ENCODE assay signal across 8 cellular contexts in the genomic region with DNA sequence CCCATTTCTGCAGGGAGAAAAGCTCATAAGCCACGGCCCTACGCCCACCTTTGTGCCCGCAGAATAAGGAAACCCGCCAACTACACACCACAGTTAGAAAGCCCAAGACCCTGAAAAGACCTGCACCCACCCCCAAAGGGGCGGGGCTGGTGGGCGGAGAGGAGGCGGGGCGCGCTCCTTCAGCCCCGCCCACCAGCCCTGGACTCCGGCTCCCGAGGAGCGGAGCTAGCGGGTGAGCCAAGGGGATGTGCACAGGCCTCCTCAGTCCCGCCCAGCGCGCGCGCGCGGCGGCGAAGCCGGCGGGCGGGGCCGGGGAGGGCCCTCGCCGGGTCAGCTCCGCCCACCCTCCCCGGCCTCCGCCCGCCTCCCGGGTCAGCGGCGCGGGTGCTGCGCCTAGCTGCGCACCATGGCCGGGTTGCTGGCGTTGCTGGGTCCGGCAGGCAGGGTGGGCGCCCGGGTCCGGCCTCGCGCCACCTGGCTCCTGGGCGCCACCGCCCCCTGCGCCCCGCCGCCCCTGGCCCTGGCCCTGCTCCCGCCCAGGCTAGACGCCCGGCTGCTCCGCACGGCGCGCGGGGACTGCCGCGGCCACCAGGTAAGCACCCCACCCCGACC. TPM values are rescaled to one million over a fixed set of nuclear protein-coding genes. Genes with fewer than 3 reads are reported as not detected.
DNase-seq lines count a peak whose midpoint lies in the region; ATAC-seq, FAIRE-seq and TF ChIP-seq lines count a peak whose summit lies in the region.

A gene with protein sequence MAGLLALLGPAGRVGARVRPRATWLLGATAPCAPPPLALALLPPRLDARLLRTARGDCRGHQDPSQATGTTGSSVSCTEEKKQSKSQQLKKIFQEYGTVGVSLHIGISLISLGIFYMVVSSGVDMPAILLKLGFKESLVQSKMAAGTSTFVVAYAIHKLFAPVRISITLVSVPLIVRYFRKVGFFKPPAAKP (plus strand): TSS at position 375 of the 612 bp plus-strand sequence. CDS start 32 bp downstream, at position 407.

- TF ChIP-seq CTCF in A673 (conservative IDR thresholded peaks at IDR 0.05; ENCODE audit: low read depth, low read length) (no peak), keratinocyte (optimal IDR thresholded peaks at IDR 0.05 in 1 of 3, IDR thresholded peaks at IDR 0.05 in 1 of 3, conservative IDR thresholded peaks at IDR 0.05 in 1 of 3; ENCODE audit: extremely low read depth in 1 of 3, insufficient read depth in 2 of 3, low read length in 3 of 3) (no peak)

- peak within 1 kb of the TSS; percentile 77 for H3K4me3 ChIP-seq in A673 (ENCODE audit: low read depth, low read length, poor library complexity, severe bottlenecking)
- H3K4me3 ChIP-seq in keratinocyte (ENCODE audit: control insufficient read depth in 2 of 3, extremely low read depth in 1 of 3, insufficient read depth in 2 of 3, low read depth in 1 of 3, low read length in 3 of 3): peak within 1 kb of the TSS; percentile 81 to 90 (median 84)

- H3K4me1 ChIP-seq in A673 (ENCODE audit: insufficient read depth, low read length, poor library complexity, severe bottlenecking) (no peaks in the 10 kb centered on the region), keratinocyte (ENCODE audit: control insufficient read depth, extremely low read depth, insufficient read depth, low read length) (peaks cover 12% of the 10 kb centered on the region)

- BruUV-seq in A673 (replicated peaks; lab: Mats Ljungman, UMichigan): no TSS peak

- peak within 1 kb of the TSS; percentile 75 for H3K9ac ChIP-seq in keratinocyte (ENCODE audit: control insufficient read depth, extremely low read depth, insufficient read depth, low read length)

- H2AFZ ChIP-seq in keratinocyte (ENCODE audit: control insufficient read depth, low read length): peak within 1 kb of the TSS; percentile 92

- dilution Hi-C loops in keratinocyte (cut with MboI; ENCODE audit: extremely low pct_ligation_motif_present, low sequenced_read_pairs): no loop called here

- DNase-seq in A673 (ENCODE audit: low spot score): peak; percentile 93
- DNase-seq in NCI-H2227 treated with DMSO at 0.1 percent for 48 hours (lab: John Stamatoyannopoulos, UW): peak; percentile 86
- DNase-seq in activated CD4-positive, alpha-beta T cell treated with anti-CD3 and anti-CD28 coated beads for 1 hour: peak; percentile 75
- DNase-seq in cerebellar nuclear complex (lab: John Stamatoyannopoulos, UW): peak; percentile 42 to 66
- peak; percentile 11 for DNase-seq in keratinocyte (ENCODE audit: low read depth, low spot score)
- peak; percentile 63 to 81 (median 68) for DNase-seq in stimulated activated CD4-positive, alpha-beta T cell treated with anti-CD3 and anti-CD28 coated beads, Interleukin-12 subunit alpha, Interleukin-12 subunit beta, amount 100 ng/mL, for 48 hours (ENCODE audit: low read depth in 2 of 3, low spot score in 1 of 3)

- H3K4me2 ChIP-seq in keratinocyte (ENCODE audit: control insufficient read depth, extremely low read depth, insufficient read depth, low read depth, low read length): peak within 1 kb of the TSS; percentile 94

- CTCF ChIA-PET in A673 (lab: Charles Lee): interaction anchor here (0.6 kb wide), 1 partner anchor 34 kb away, joined by 5 read pairs; a partner anchor contains a TSS

- H4K20me1 ChIP-seq in keratinocyte (ENCODE audit: control insufficient read depth, extremely low read depth, insufficient read depth, low read length): no peaks in the 10 kb centered on the region

- H3K9me3 ChIP-seq in A673 (ENCODE audit: low read depth, low read length, poor library complexity, severe bottlenecking): no peaks in the 10 kb centered on the region
- H3K9me3 ChIP-seq in keratinocyte (ENCODE audit: control insufficient read depth, low read depth, low read length): no peaks in the 10 kb centered on the region

- no peaks in the 10 kb centered on the region for H3K36me3 ChIP-seq in A673 (ENCODE audit: insufficient read depth, low read length, poor library complexity, severe bottlenecking)
- peaks cover 4 to 5% of the 10 kb centered on the region in 2 experiments for H3K36me3 ChIP-seq in keratinocyte (ENCODE audit: control insufficient read depth in 2 of 2, extremely low read depth in 1 of 2, insufficient read depth in 2 of 2, low read length in 2 of 2)

- H3K79me2 ChIP-seq in keratinocyte (ENCODE audit: control insufficient read depth, insufficient read depth, low read length): peaks cover 8% of the 10 kb centered on the region

- POLR2A ChIA-PET in A673 (lab: Charles Lee; ENCODE audit: low non-redundant PET): interaction anchor here (0.5 kb wide), 1 partner anchor 23 kb away, joined by 4 read pairs; no protein-coding TSS in a partner anchor

- intact Hi-C loops in A673 (cut with micrococcal nuclease; ENCODE audit: unreplicated experiment): no loop called here

- peak; percentile 69 for ATAC-seq in GM18873 (IDR thresholded peaks at IDR 0.05; ENCODE audit: low FRiP score, unreplicated experiment)
- peak; percentile 97 for ATAC-seq in HG03135 (IDR thresholded peaks at IDR 0.05; ENCODE audit: unreplicated experiment)

- H3K27ac ChIP-seq in A673 (ENCODE audit: low read depth, low read length, poor library complexity, severe bottlenecking) (no peak within 1 kb of the TSS), keratinocyte (ENCODE audit: control insufficient read depth, insufficient read depth, low read length) (peak within 1 kb of the TSS; percentile 69)

- H3K9me1 ChIP-seq in keratinocyte (ENCODE audit: control insufficient read depth, extremely low read depth, insufficient read depth, low read length): peaks cover 3% of the 10 kb centered on the region

- no peaks in the 10 kb centered on the region for H3K27me3 ChIP-seq in A673 (replicated peaks; ENCODE audit: insufficient read depth, low read depth, low read length, poor library complexity)
- H3K27me3 ChIP-seq in keratinocyte (ENCODE audit: control insufficient read depth, extremely low read depth, insufficient read depth, low read length): no peaks in the 10 kb centered on the region

- no peak for FAIRE-seq in keratinocyte (lab: Jason Lieb, UNC)

RNA-seq across cellular contexts. Expression of the gene that starts here (rescaled TPM):
- 5.5 and 8.1 TPM in 2 replicates for total RNA-seq in A673 (2021)
- polyA plus RNA-seq in keratinocyte: 29.7 to 34.5 TPM (median 33.6 TPM) in 3 replicates
- polyA plus RNA-seq in keratinocyte (2011; ENCODE audit: low read depth): 12.4 TPM
- 31.4 and 46.1 TPM in 2 replicates for polyA plus RNA-seq in keratinocyte (2011; cell fraction: cytosol; rRNA removed)
- polyA plus RNA-seq in keratinocyte (2011; cell fraction: nucleus; rRNA removed): 11.9 and 12.0 TPM in 2 replicates
- polyA plus RNA-seq in keratinocyte (2012; ENCODE audit: low replicate concordance): 20.2 and 25.9 TPM in 2 replicates
- polyA minus RNA-seq in keratinocyte: 5.4 to 19.4 TPM (median 17.7 TPM) in 3 replicates
- 24.7 TPM for polyA minus RNA-seq in keratinocyte (2011; cell fraction: cytosol; rRNA and poly(A)+ RNA removed)
- 6.3 and 6.4 TPM in 2 replicates for polyA minus RNA-seq in keratinocyte (2011; cell fraction: nucleus; rRNA and poly(A)+ RNA removed)

Comparison
In these comparisons a context has a peak if more than half of its experiments do, and no peak if none do; other contexts are left out.
1. DNase-seq: peak in every context shown above with its lines; median percentile 93 in A673; 86 in NCI-H2227 treated with DMSO at 0.1 percent for 48 hours; 75 in activated CD4-positive, alpha-beta T cell treated with anti-CD3 and anti-CD28 coated beads for 1 hour; 68 in stimulated activated CD4-positive, alpha-beta T cell treated with anti-CD3 and anti-CD28 coated beads, Interleukin-12 subunit alpha, Interleukin-12 subunit beta, amount 100 ng/mL, for 48 hours; 54 in cerebellar nuclear complex; 11 in keratinocyte.